Comparison of ENCODE assay signal across 28 cellular contexts in genomic region chr7:99014113-99014985, GRCh38.
DNase-seq lines count a peak whose midpoint lies in the region; ATAC-seq and TF ChIP-seq lines count a peak whose summit lies in the region.
"Had no signal": no experiment of that assay in that cellular context is flagged by ENCODE, and none has a peak within 500 bp of the region (broad histone marks: within the 10 kb centered on the region; RNA-seq: fewer than 3 reads in every experiment).

No MANE protein-coding gene starts in this region.

- 96 to 97% methylated on average over 18 of the region's 18 CpGs for WGBS in sigmoid colon, 2 donors

- H3K27ac ChIP-seq in Panc1 (ENCODE audit: low read length): no peak overlapping the region
- H3K27ac ChIP-seq in sigmoid colon: no peak overlapping the region
- H3K27ac ChIP-seq: gastrocnemius medialis, GM23248, thoracic aorta, uterus had no signal

- no peak for TF ChIP-seq POLR2A in sigmoid colon (IDR thresholded peaks at IDR 0.05)

- in situ Hi-C loops in Panc1 (cut with HindIII; ENCODE audit: low pct_unique_long_range_greater_than_20kb, low sequenced_read_pairs) (no loop called here), GM13976 (cut with MboI; ENCODE audit: low sequenced_read_pairs, unreplicated experiment) (no loop called here)

- ATAC-seq in Panc1: peak; percentile 35; the same call in 1 of the 2 replicates
- ATAC-seq: naive thymus-derived CD8-positive, alpha-beta T cell; stimulated activated memory B cell treated with anti-CD40 and anti-IgM and Interleukin-4, amounts not matched to agents 10 μg/mL and 1 μg/mL and 100 μg/mL, for 72 hours; T-cell; WTC11 had no signal

- H3K27ac Mint-ChIP-seq in activated T-cell treated with anti-CD3 and anti-CD28 coated beads, Interleukin-2, amount 50 U/mL, for 24 hours: peak overlapping the region; percentile 47
- H3K27ac Mint-ChIP-seq in endothelial cell (ENCODE audit: unreplicated experiment) (no peak overlapping the region), nephron progenitor cell (no peak overlapping the region)
- H3K27ac Mint-ChIP-seq: activated T-helper 2 cell treated with anti-CD3 and anti-CD28 coated beads, Interferon-gamma antibody, Interleukin-2, Interleukin-4, amounts not matched to agents 10 μg/mL and 5 μg/mL and 100 μg/mL, durations not matched to agents 14 hours and 24 hours and 36 hours; CD4-positive, CD25-positive, alpha-beta regulatory T cell; stimulated activated memory B cell treated with anti-CD40 and anti-IgM and Interleukin-4, amounts not matched to agents 10 μg/mL and 1 μg/mL and 100 μg/mL, for 72 hours; T-cell; WTC11 had no signal

- no peak overlapping the region for H3K4me3 ChIP-seq in Panc1 (ENCODE audit: low read depth in 2 of 2, low read length in 2 of 2)
- H3K4me3 ChIP-seq in sigmoid colon: no peak overlapping the region
- H3K4me3 ChIP-seq: gastrocnemius medialis, GM23248, lung, thoracic aorta, uterus had no signal

- H3K27me3 ChIP-seq in Panc1 (ENCODE audit: control insufficient read depth, insufficient read depth, low read length) (no peaks in the 10 kb centered on the region), sigmoid colon (no peaks in the 10 kb centered on the region)
- H3K27me3 ChIP-seq: gastrocnemius medialis, uterus had no signal

- no peak overlapping the region for H3K4me3 Mint-ChIP-seq in activated T-cell treated with anti-CD3 and anti-CD28 coated beads, Interleukin-2, amount 50 U/mL, for 24 hours
- H3K4me3 Mint-ChIP-seq in endothelial cell (ENCODE audit: unreplicated experiment) (peak overlapping the region; percentile 56), nephron progenitor cell (no peak overlapping the region)
- H3K4me3 Mint-ChIP-seq: naive thymus-derived CD8-positive, alpha-beta T cell; stimulated activated memory B cell treated with anti-CD40 and anti-IgM and Interleukin-4, amounts not matched to agents 10 μg/mL and 1 μg/mL and 100 μg/mL, for 72 hours; T-cell; WTC11 had no signal

- DNase-seq in activated T-cell treated with anti-CD3 and anti-CD28 coated beads, Interleukin-2, amount 50 U/mL, for 24 hours: peak; percentile 18
- no peak for DNase-seq in activated T-cell treated with anti-CD3 and anti-CD28 coated beads, Interleukin-2, amount 50 U/mL, for 1 hour
- DNase-seq in Panc1 (ENCODE audit: low read depth, low spot score): no peak
- DNase-seq in endothelial cell (ENCODE audit: low spot score): no peak
- DNase-seq in sigmoid colon: peak; percentile 42
- no peak for DNase-seq in GM13976 (ENCODE audit: low spot score)
- DNase-seq in nephron progenitor cell: no peak
- DNase-seq in occipital lobe (lab: John Stamatoyannopoulos, UW): no peak
- DNase-seq: AML-193; CD4-positive, CD25-positive, alpha-beta regulatory T cell; central memory CD4-positive, alpha-beta T cell; dermis blood vessel endothelial cell; GM23248; IMR-90; naive thymus-derived CD8-positive, alpha-beta T cell; NCI-H1436 treated with DMSO at 0.1 percent for 48 hours; NCI-H2081 treated with DMSO at 0.1 percent for 48 hours; NCI-H446; NCI-H748 treated with DMSO at 0.1 percent for 48 hours; nucleus accumbens had no signal

- peaks cover 7% of the 10 kb centered on the region for H3K4me1 Mint-ChIP-seq in activated T-cell treated with anti-CD3 and anti-CD28 coated beads, Interleukin-2, amount 50 U/mL, for 24 hours (ENCODE audit: low read depth)
- no peaks in the 10 kb centered on the region for H3K4me1 Mint-ChIP-seq in endothelial cell (ENCODE audit: unreplicated experiment)
- no peaks in the 10 kb centered on the region for H3K4me1 Mint-ChIP-seq in nephron progenitor cell
- H3K4me1 Mint-ChIP-seq: WTC11 had no signal

- POLR2A ChIA-PET in Panc1 (lab: Charles Lee): no interaction called here

- no peak for TF ChIP-seq EP300 in sigmoid colon (IDR thresholded peaks at IDR 0.05)

- intact Hi-C loops in Panc1 (cut with micrococcal nuclease; ENCODE audit: unreplicated experiment) (no loop called here), sigmoid colon (cut with DNase I) (no loop called here)

- CTCF ChIA-PET in Panc1 (lab: Charles Lee): no interaction called here

- H3K4me1 ChIP-seq in Panc1 (ENCODE audit: control insufficient read depth, insufficient read depth, low read length) (no peaks in the 10 kb centered on the region), sigmoid colon (no peaks in the 10 kb centered on the region)
- H3K4me1 ChIP-seq: gastrocnemius medialis, uterus had no signal

- TF ChIP-seq CTCF in Panc1 (IDR thresholded peaks at IDR 0.05) (no peak), endothelial cell (IDR thresholded peaks at IDR 0.05; ENCODE audit: unreplicated experiment) (no peak), sigmoid colon (IDR thresholded peaks at IDR 0.05) (no peak), GM13976 (IDR thresholded peaks at IDR 0.05; ENCODE audit: borderline replicate concordance, control extremely low read depth, extremely low read depth, insufficient read depth, missing control alignments) (no peak), nephron progenitor cell (IDR thresholded peaks at IDR 0.05) (no peak)

- no peaks in the 10 kb centered on the region for H3K9me3 Mint-ChIP-seq in activated T-cell treated with anti-CD3 and anti-CD28 coated beads, Interleukin-2, amount 50 U/mL, for 24 hours
- H3K9me3 Mint-ChIP-seq in endothelial cell (ENCODE audit: unreplicated experiment) (no peaks in the 10 kb centered on the region), nephron progenitor cell (peaks cover 11% of the 10 kb centered on the region)
- H3K9me3 Mint-ChIP-seq: activated T-helper 2 cell treated with anti-CD3 and anti-CD28 coated beads, Interferon-gamma antibody, Interleukin-2, Interleukin-4, amounts not matched to agents 10 μg/mL and 5 μg/mL and 100 μg/mL, durations not matched to agents 14 hours and 24 hours and 36 hours; naive thymus-derived CD8-positive, alpha-beta T cell; T-cell; WTC11 had no signal

- H3K9me3 ChIP-seq in Panc1 (ENCODE audit: control insufficient read depth, insufficient read depth, low read depth, low read length): no peaks in the 10 kb centered on the region
- no peaks in the 10 kb centered on the region for H3K9me3 ChIP-seq in sigmoid colon
- H3K9me3 ChIP-seq: gastrocnemius medialis, thoracic aorta, uterus had no signal

- H3K27me3 Mint-ChIP-seq in activated T-cell treated with anti-CD3 and anti-CD28 coated beads, Interleukin-2, amount 50 U/mL, for 24 hours: no peaks in the 10 kb centered on the region
- H3K27me3 Mint-ChIP-seq in endothelial cell (ENCODE audit: unreplicated experiment) (peaks cover 7% of the 10 kb centered on the region), nephron progenitor cell (ENCODE audit: low read depth, poor library complexity) (peaks cover 3% of the 10 kb centered on the region)
- H3K27me3 Mint-ChIP-seq: CD4-positive, CD25-positive, alpha-beta regulatory T cell; naive thymus-derived CD8-positive, alpha-beta T cell; stimulated activated memory B cell treated with anti-CD40 and anti-IgM and Interleukin-4, amounts not matched to agents 10 μg/mL and 1 μg/mL and 100 μg/mL, for 72 hours; T-cell had no signal

- H3K36me3 ChIP-seq in Panc1 (ENCODE audit: control insufficient read depth, insufficient read depth, low read length) (peaks cover 5% of the 10 kb centered on the region), sigmoid colon (peaks cover 20 to 68% (median 45%) of the 10 kb centered on the region in 4 donors)
- H3K36me3 ChIP-seq: uterus had no signal

- peaks cover 93% of the 10 kb centered on the region for H3K36me3 Mint-ChIP-seq in activated T-cell treated with anti-CD3 and anti-CD28 coated beads, Interleukin-2, amount 50 U/mL, for 24 hours (ENCODE audit: low read depth)
- H3K36me3 Mint-ChIP-seq in endothelial cell (ENCODE audit: low read depth, unreplicated experiment) (peaks cover 56% of the 10 kb centered on the region), nephron progenitor cell (ENCODE audit: low read depth) (peaks cover 90% of the 10 kb centered on the region)

- no TSS peak for BruUV-seq in Panc1 (replicated peaks; lab: Mats Ljungman, UMichigan)

Comparison
In these comparisons a context has a peak if more than half of its experiments do, and no peak if none do; other contexts are left out.
1. DNase-seq: peak in activated T-cell treated with anti-CD3 and anti-CD28 coated beads, Interleukin-2, amount 50 U/mL, for 24 hours (single experiment) and sigmoid colon (single experiment); none in activated T-cell treated with anti-CD3 and anti-CD28 coated beads, Interleukin-2, amount 50 U/mL, for 1 hour (single experiment), Panc1 (single experiment), endothelial cell (single experiment), GM13976 (single experiment), nephron progenitor cell (single experiment) and occipital lobe (single experiment).